27 cellular contexts compared by ENCODE assay signal in genomic region chr15:27865926-27866325, GRCh38.
"Had no signal": no experiment of that assay in that cellular context is flagged by ENCODE, and none has a peak within 500 bp of the region (broad histone marks: within the 10 kb centered on the region; RNA-seq: fewer than 3 reads in every experiment).

No MANE protein-coding gene starts in this region.

- H3K4me1 ChIP-seq: body of pancreas, breast epithelium, SJCRH30 had no signal

- ATAC-seq: activated CD8-positive, alpha-beta T cell treated with anti-CD3 and anti-CD28 coated beads, Interleukin-2, amount 10 ng/mL, durations not matched to agents 7 days and 5 days; body of pancreas; Panc1 had no signal

- H3K36me3 Mint-ChIP-seq: activated naive CD4-positive, alpha-beta T cell treated with anti-CD3 and anti-CD28 coated beads, Interleukin-2, amount 50 U/mL, for 24 hours; activated naive CD8-positive, alpha-beta T cell treated with anti-CD3 and anti-CD28 coated beads, Interleukin-2, amount 10 ng/mL, durations not matched to agents 7 days and 5 days had no signal

- H3K36me3 ChIP-seq: breast epithelium, SJCRH30, WERI-Rb-1 had no signal

- H3K4me3 Mint-ChIP-seq: activated CD8-positive, alpha-beta T cell treated with anti-CD3 and anti-CD28 coated beads, Interleukin-2, amount 10 ng/mL, durations not matched to agents 7 days and 5 days; activated naive CD4-positive, alpha-beta T cell treated with anti-CD3 and anti-CD28 coated beads, Interleukin-2, amount 50 U/mL, for 24 hours; activated naive CD8-positive, alpha-beta T cell treated with anti-CD3 and anti-CD28 coated beads, Interleukin-2, amount 10 ng/mL, durations not matched to agents 7 days and 5 days; activated T-cell treated with anti-CD3 and anti-CD28 coated beads, Interleukin-2, amount 50 U/mL, for 24 hours had no signal

- DNase-seq: activated CD4-positive, alpha-beta T cell treated with anti-CD3 and anti-CD28 coated beads for 1 hour; activated CD4-positive, alpha-beta T cell treated with anti-CD3 and anti-CD28 coated beads for 48 hours; activated CD4-positive, alpha-beta T cell treated with anti-CD3 and anti-CD28 coated beads, Interleukin-2, amount 50 U/mL, for 48 hours; activated CD4-positive, CD25-positive, alpha-beta regulatory T cell; activated CD8-positive, alpha-beta T cell treated with anti-CD3 and anti-CD28 coated beads, Interleukin-2, amount 10 ng/mL, durations not matched to agents 7 days and 5 days; activated gamma-delta T cell; activated naive CD4-positive, alpha-beta T cell treated with Interleukin-2 at 50 U/mL for 16 hours; activated naive CD8-positive, alpha-beta T cell treated with anti-CD3 and anti-CD28 coated beads, Interleukin-2, amount 10 ng/mL, durations not matched to agents 7 days and 5 days; activated T-cell treated with anti-CD3 and anti-CD28 coated beads, Interleukin-2, amount 50 U/mL, for 24 hours; body of pancreas; caudate nucleus; MM.1S; MV-4-11; NCI-H1092; NCI-H1436 treated with DMSO at 0.1 percent for 48 hours; NCI-H1694 treated with DMSO at 0.1 percent for 48 hours; NCI-H2029; NCI-H524 treated with DMSO at 0.1 percent for 48 hours; SHP77; SJCRH30; T1000; WERI-Rb-1 had no signal

- H3K27me3 ChIP-seq: body of pancreas, breast epithelium had no signal

- H3K4me3 ChIP-seq: body of pancreas, breast epithelium, SJCRH30, SK-N-MC had no signal

- H3K27ac Mint-ChIP-seq: activated CD8-positive, alpha-beta T cell treated with anti-CD3 and anti-CD28 coated beads, Interleukin-2, amount 10 ng/mL, durations not matched to agents 7 days and 5 days; activated naive CD4-positive, alpha-beta T cell treated with anti-CD3 and anti-CD28 coated beads, Interleukin-2, amount 50 U/mL, for 24 hours; activated naive CD8-positive, alpha-beta T cell treated with anti-CD3 and anti-CD28 coated beads, Interleukin-2, amount 10 ng/mL, durations not matched to agents 7 days and 5 days; activated T-cell treated with anti-CD3 and anti-CD28 coated beads, Interleukin-2, amount 50 U/mL, for 24 hours; activated T-helper 2 cell treated with anti-CD3 and anti-CD28 coated beads, Interferon-gamma antibody, Interleukin-2, Interleukin-4, amounts not matched to agents 10 μg/mL and 5 μg/mL and 100 μg/mL, durations not matched to agents 14 hours and 24 hours and 36 hours had no signal

- H3K27me3 Mint-ChIP-seq: activated naive CD4-positive, alpha-beta T cell treated with anti-CD3 and anti-CD28 coated beads, Interleukin-2, amount 50 U/mL, for 24 hours; activated naive CD8-positive, alpha-beta T cell treated with anti-CD3 and anti-CD28 coated beads, Interleukin-2, amount 10 ng/mL, durations not matched to agents 7 days and 5 days; activated T-cell treated with anti-CD3 and anti-CD28 coated beads, Interleukin-2, amount 50 U/mL, for 24 hours had no signal

- H3K4me1 Mint-ChIP-seq: activated naive CD4-positive, alpha-beta T cell treated with anti-CD3 and anti-CD28 coated beads, Interleukin-2, amount 50 U/mL, for 24 hours; activated naive CD8-positive, alpha-beta T cell treated with anti-CD3 and anti-CD28 coated beads, Interleukin-2, amount 10 ng/mL, durations not matched to agents 7 days and 5 days had no signal

- H3K27ac ChIP-seq: body of pancreas, breast epithelium, SJCRH30, SK-N-MC, WERI-Rb-1 had no signal

- H3K9me3 Mint-ChIP-seq: activated naive CD4-positive, alpha-beta T cell treated with anti-CD3 and anti-CD28 coated beads, Interleukin-2, amount 50 U/mL, for 24 hours had no signal
